Comparison of ENCODE assay signal across 21 cellular contexts in genomic region chr10:75974080-75974479, GRCh38.
"Had no signal": no experiment of that assay in that cellular context is flagged by ENCODE, and none has a peak within 500 bp of the region (broad histone marks: within the 10 kb centered on the region; RNA-seq: fewer than 3 reads in every experiment).

No MANE protein-coding gene starts in this region.

- H3K4me3 Mint-ChIP-seq: activated CD8-positive, alpha-beta T cell treated with anti-CD3 and anti-CD28 coated beads, Interleukin-2, amount 10 ng/mL, durations not matched to agents 7 days and 5 days; activated naive CD4-positive, alpha-beta T cell treated with anti-CD3 and anti-CD28 coated beads, Interleukin-2, amount 50 U/mL, for 24 hours; activated T-cell treated with anti-CD3 and anti-CD28 coated beads, Interleukin-2, amount 50 U/mL, for 24 hours; activated T-helper 1 cell treated with anti-CD3 and anti-CD28 coated beads, Interleukin-12 subunit alpha, Interleukin-12 subunit beta, Interleukin-2, Interleukin-4 antibody, amounts not matched to agents 30 ng/mL and 10 ng/mL and 1 ng/mL, durations not matched to agents 14 hours and 24 hours and 36 hours; brain; T-helper 1 cell treated with Interleukin-12 subunit alpha and Interleukin-12 subunit beta and Interleukin-4 antibody, amounts not matched to agents 30 μg/mL and 1 μg/mL, for 36 hours; WTC11 had no signal

- DNase-seq: activated CD4-positive, alpha-beta T cell treated with anti-CD3 and anti-CD28 coated beads for 48 hours; activated CD4-positive, alpha-beta T cell treated with anti-CD3 and anti-CD28 coated beads, Interleukin-2, amount 50 U/mL, for 4 hours; activated CD4-positive, CD25-positive, alpha-beta regulatory T cell treated with anti-CD3 and anti-CD28 coated beads, Interleukin-2, amount 50 U/mL, for 72 hours; activated CD8-positive, alpha-beta T cell treated with anti-CD3 and anti-CD28 coated beads, Interleukin-2, amount 10 ng/mL, durations not matched to agents 7 days and 5 days; activated effector memory CD4-positive, alpha-beta T cell treated with Interleukin-2 at 50 U/mL for 16 hours; activated naive CD4-positive, alpha-beta T cell; activated T-cell treated with anti-CD3 and anti-CD28 coated beads, Interleukin-2, amount 50 U/mL, for 24 hours; aorta; cerebellar nuclear complex; Karpas-422; NCI-H1092; NCI-H1417; NCI-H1930; NCI-H510A treated with DMSO at 0.1 percent for 48 hours; SHP77 treated with DMSO at 0.1 percent for 48 hours had no signal

- FAIRE-seq: RCC 7860 had no signal

- H3K27ac Mint-ChIP-seq: activated CD8-positive, alpha-beta T cell treated with anti-CD3 and anti-CD28 coated beads, Interleukin-2, amount 10 ng/mL, durations not matched to agents 7 days and 5 days; activated naive CD4-positive, alpha-beta T cell treated with anti-CD3 and anti-CD28 coated beads, Interleukin-2, amount 50 U/mL, for 24 hours; activated T-cell treated with anti-CD3 and anti-CD28 coated beads, Interleukin-2, amount 50 U/mL, for 24 hours; activated T-helper 1 cell treated with anti-CD3 and anti-CD28 coated beads, Interleukin-12 subunit alpha, Interleukin-12 subunit beta, Interleukin-2, Interleukin-4 antibody, amounts not matched to agents 30 ng/mL and 10 ng/mL and 1 ng/mL, durations not matched to agents 14 hours and 24 hours and 36 hours; T-helper 1 cell treated with Interleukin-12 subunit alpha and Interleukin-12 subunit beta and Interleukin-4 antibody, amounts not matched to agents 30 μg/mL and 1 μg/mL, for 36 hours; WTC11 had no signal

- H3K27me3 Mint-ChIP-seq: activated T-cell treated with anti-CD3 and anti-CD28 coated beads, Interleukin-2, amount 50 U/mL, for 24 hours had no signal

- H3K4me1 Mint-ChIP-seq: activated naive CD4-positive, alpha-beta T cell treated with anti-CD3 and anti-CD28 coated beads, Interleukin-2, amount 50 U/mL, for 24 hours had no signal

- ATAC-seq: activated CD8-positive, alpha-beta T cell treated with anti-CD3 and anti-CD28 coated beads, Interleukin-2, amount 10 ng/mL, durations not matched to agents 7 days and 5 days; WTC11 had no signal

- H3K36me3 Mint-ChIP-seq: activated naive CD4-positive, alpha-beta T cell treated with anti-CD3 and anti-CD28 coated beads, Interleukin-2, amount 50 U/mL, for 24 hours; brain; WTC11 had no signal

- H3K9me3 Mint-ChIP-seq: activated naive CD4-positive, alpha-beta T cell treated with anti-CD3 and anti-CD28 coated beads, Interleukin-2, amount 50 U/mL, for 24 hours; activated T-cell treated with anti-CD3 and anti-CD28 coated beads, Interleukin-2, amount 50 U/mL, for 24 hours; activated T-helper 1 cell treated with anti-CD3 and anti-CD28 coated beads, Interleukin-12 subunit alpha, Interleukin-12 subunit beta, Interleukin-2, Interleukin-4 antibody, amounts not matched to agents 30 ng/mL and 10 ng/mL and 1 ng/mL, durations not matched to agents 14 hours and 24 hours and 36 hours; T-helper 1 cell treated with Interleukin-12 subunit alpha and Interleukin-12 subunit beta and Interleukin-4 antibody, amounts not matched to agents 30 μg/mL and 1 μg/mL, for 36 hours; WTC11 had no signal
